In genomic region chr19:3590991-3591659, GRCh38 we compare ENCODE assay signal across 2 cellular contexts.
A peak's percentile ranks its signal among the peaks of the same experiment; 100 is the strongest.
TF ChIP-seq lines count a peak whose summit lies in the region.

No MANE protein-coding gene starts in this region.

TF ChIP-seq in Ishikawa, 13 proteins besides CTCF, POLR2A, EP300 and RAD21:
- no peak for TF ChIP-seq TAF1 (IDR thresholded peaks at IDR 0.05; ENCODE audit: low read depth)
- no peak for TF ChIP-seq EGR1 (IDR thresholded peaks at IDR 0.05)
- peak; percentile 47; the same call in 1 of the 2 replicates for TF ChIP-seq REST (IDR thresholded peaks at IDR 0.05; ENCODE audit: low read depth)
TF ChIP-seq in Ishikawa: peak in this region for 1.

TF ChIP-seq in K562, 482 proteins besides CTCF, POLR2A, EP300 and RAD21:
- TF ChIP-seq, protein P1, sequence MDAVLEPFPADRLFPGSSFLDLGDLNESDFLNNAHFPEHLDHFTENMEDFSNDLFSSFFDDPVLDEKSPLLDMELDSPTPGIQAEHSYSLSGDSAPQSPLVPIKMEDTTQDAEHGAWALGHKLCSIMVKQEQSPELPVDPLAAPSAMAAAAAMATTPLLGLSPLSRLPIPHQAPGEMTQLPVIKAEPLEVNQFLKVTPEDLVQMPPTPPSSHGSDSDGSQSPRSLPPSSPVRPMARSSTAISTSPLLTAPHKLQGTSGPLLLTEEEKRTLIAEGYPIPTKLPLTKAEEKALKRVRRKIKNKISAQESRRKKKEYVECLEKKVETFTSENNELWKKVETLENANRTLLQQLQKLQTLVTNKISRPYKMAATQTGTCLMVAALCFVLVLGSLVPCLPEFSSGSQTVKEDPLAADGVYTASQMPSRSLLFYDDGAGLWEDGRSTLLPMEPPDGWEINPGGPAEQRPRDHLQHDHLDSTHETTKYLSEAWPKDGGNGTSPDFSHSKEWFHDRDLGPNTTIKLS (IDR thresholded peaks at IDR 0.05; ENCODE audit: borderline replicate concordance, low read depth) = peak; percentile 98; the same call in 1 of the 2 replicates
- TF ChIP-seq, protein P2, sequence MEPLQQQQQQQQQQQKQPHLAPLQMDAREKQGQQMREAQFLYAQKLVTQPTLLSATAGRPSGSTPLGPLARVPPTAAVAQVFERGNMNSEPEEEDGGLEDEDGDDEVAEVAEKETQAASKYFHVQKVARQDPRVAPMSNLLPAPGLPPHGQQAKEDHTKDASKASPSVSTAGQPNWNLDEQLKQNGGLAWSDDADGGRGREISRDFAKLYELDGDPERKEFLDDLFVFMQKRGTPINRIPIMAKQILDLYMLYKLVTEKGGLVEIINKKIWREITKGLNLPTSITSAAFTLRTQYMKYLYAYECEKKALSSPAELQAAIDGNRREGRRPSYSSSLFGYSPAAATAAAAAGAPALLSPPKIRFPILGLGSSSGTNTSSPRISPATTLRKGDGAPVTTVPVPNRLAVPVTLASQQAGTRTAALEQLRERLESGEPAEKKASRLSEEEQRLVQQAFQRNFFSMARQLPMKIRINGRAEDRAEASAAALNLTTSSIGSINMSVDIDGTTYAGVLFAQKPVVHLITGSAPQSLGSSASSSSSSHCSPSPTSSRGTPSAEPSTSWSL (CRISPR knock-in tag; IDR thresholded peaks at IDR 0.05; ENCODE audit: borderline replicate concordance) = no peak
- TF ChIP-seq STAT5A (IDR thresholded peaks at IDR 0.05; ENCODE audit: borderline replicate concordance, low read length) = 0 out of 2 replicates have a peak, but pooled peaks have one; percentile 7
- TF ChIP-seq, protein P3, sequence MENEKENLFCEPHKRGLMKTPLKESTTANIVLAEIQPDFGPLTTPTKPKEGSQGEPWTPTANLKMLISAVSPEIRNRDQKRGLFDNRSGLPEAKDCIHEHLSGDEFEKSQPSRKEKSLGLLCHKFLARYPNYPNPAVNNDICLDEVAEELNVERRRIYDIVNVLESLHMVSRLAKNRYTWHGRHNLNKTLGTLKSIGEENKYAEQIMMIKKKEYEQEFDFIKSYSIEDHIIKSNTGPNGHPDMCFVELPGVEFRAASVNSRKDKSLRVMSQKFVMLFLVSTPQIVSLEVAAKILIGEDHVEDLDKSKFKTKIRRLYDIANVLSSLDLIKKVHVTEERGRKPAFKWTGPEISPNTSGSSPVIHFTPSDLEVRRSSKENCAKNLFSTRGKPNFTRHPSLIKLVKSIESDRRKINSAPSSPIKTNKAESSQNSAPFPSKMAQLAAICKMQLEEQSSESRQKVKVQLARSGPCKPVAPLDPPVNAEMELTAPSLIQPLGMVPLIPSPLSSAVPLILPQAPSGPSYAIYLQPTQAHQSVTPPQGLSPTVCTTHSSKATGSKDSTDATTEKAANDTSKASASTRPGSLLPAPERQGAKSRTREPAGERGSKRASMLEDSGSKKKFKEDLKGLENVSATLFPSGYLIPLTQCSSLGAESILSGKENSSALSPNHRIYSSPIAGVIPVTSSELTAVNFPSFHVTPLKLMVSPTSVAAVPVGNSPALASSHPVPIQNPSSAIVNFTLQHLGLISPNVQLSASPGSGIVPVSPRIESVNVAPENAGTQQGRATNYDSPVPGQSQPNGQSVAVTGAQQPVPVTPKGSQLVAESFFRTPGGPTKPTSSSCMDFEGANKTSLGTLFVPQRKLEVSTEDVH (IDR thresholded peaks at IDR 0.05; ENCODE audit: low read depth, partially characterized antibody) = peak; percentile 39
